In the genomic region with DNA sequence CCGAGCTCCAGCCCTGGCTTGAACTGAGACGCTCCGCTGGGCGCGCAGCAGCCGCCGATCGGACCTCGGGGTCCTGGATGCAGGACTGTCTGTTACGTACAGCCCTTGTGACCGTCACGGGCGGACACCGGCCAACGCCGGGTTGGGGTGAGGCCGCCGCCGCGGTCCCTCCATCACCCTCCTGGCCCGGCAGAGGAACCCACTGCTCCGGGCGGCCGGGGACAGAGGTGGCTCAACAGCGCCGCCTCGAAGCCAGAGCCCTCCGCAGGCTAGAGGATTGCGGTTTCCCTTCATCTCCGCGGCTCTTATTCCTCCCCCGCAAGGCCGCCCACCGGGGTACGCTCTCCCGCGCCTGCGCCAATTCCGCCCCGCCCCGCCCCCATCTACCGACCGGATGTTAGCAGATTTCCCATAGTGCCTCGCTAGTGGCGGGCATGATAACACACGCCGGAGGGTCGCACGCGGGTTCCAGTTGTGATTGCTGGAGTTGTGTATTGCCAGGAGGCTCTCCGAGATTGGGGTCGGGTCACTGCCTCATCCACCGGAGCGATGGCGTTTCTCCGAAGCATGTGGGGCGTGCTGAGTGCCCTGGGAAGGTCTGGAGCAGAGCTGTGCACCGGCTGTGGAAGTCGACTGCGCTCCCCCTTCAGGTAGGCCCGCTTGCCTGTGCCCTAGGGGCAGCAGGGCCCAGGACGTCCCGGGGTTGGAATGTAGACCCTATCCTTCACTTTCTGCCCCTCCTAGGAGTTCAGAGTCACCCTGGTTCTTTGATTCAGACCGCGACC, we compare ENCODE assay signal across 1 cellular context.
TF ChIP-seq lines count a peak whose summit lies in the region.

A gene (plus strand): TSS at position 412 of the 785 bp plus-strand sequence. CDS start 138 bp downstream, at position 550.

TF ChIP-seq in HEK293, 187 proteins besides CTCF, POLR2A, EP300 and RAD21 (continued from another document and continues in another):
- no peak for TF ChIP-seq ZFP41 (tag by site-specific recombination; IDR thresholded peaks at IDR 0.05; ENCODE audit: borderline replicate concordance)
- TF ChIP-seq, protein P1, sequence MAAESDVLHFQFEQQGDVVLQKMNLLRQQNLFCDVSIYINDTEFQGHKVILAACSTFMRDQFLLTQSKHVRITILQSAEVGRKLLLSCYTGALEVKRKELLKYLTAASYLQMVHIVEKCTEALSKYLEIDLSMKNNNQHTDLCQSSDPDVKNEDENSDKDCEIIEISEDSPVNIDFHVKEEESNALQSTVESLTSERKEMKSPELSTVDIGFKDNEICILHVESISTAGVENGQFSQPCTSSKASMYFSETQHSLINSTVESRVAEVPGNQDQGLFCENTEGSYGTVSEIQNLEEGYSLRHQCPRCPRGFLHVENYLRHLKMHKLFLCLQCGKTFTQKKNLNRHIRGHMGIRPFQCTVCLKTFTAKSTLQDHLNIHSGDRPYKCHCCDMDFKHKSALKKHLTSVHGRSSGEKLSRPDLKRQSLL (tag by site-specific recombination; IDR thresholded peaks at IDR 0.05) = peak; percentile 79
- TF ChIP-seq, protein P2, sequence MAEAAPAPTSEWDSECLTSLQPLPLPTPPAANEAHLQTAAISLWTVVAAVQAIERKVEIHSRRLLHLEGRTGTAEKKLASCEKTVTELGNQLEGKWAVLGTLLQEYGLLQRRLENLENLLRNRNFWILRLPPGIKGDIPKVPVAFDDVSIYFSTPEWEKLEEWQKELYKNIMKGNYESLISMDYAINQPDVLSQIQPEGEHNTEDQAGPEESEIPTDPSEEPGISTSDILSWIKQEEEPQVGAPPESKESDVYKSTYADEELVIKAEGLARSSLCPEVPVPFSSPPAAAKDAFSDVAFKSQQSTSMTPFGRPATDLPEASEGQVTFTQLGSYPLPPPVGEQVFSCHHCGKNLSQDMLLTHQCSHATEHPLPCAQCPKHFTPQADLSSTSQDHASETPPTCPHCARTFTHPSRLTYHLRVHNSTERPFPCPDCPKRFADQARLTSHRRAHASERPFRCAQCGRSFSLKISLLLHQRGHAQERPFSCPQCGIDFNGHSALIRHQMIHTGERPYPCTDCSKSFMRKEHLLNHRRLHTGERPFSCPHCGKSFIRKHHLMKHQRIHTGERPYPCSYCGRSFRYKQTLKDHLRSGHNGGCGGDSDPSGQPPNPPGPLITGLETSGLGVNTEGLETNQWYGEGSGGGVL (tag by site-specific recombination; IDR thresholded peaks at IDR 0.05) = no peak
- no peak for TF ChIP-seq ZNF768 (tag by site-specific recombination; IDR thresholded peaks at IDR 0.05)
- TF ChIP-seq ZNF654 (tag by site-specific recombination; IDR thresholded peaks at IDR 0.05; ENCODE audit: low read depth) = no peak
- TF ChIP-seq, protein P3, sequence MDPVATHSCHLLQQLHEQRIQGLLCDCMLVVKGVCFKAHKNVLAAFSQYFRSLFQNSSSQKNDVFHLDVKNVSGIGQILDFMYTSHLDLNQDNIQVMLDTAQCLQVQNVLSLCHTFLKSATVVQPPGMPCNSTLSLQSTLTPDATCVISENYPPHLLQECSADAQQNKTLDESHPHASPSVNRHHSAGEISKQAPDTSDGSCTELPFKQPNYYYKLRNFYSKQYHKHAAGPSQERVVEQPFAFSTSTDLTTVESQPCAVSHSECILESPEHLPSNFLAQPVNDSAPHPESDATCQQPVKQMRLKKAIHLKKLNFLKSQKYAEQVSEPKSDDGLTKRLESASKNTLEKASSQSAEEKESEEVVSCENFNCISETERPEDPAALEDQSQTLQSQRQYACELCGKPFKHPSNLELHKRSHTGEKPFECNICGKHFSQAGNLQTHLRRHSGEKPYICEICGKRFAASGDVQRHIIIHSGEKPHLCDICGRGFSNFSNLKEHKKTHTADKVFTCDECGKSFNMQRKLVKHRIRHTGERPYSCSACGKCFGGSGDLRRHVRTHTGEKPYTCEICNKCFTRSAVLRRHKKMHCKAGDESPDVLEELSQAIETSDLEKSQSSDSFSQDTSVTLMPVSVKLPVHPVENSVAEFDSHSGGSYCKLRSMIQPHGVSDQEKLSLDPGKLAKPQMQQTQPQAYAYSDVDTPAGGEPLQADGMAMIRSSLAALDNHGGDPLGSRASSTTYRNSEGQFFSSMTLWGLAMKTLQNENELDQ (tag by site-specific recombination; IDR thresholded peaks at IDR 0.05; ENCODE audit: low read depth) = no peak
- 0 out of 2 replicates have a peak, but pooled peaks have one; percentile 49 for TF ChIP-seq WT1 (tag by site-specific recombination; IDR thresholded peaks at IDR 0.05)
- TF ChIP-seq ZNF10 (tag by site-specific recombination; IDR thresholded peaks at IDR 0.05) = peak; percentile 53; the same call in 1 of the 2 replicates
- peak; percentile 96 for TF ChIP-seq ZFHX2 (tag by site-specific recombination; conservative IDR thresholded peaks at IDR 0.05)
- peak; percentile 89 for TF ChIP-seq ZBTB20 (tag by site-specific recombination; IDR thresholded peaks at IDR 0.05)
- TF ChIP-seq ZNF174 (tag by site-specific recombination; IDR thresholded peaks at IDR 0.05) = no peak
- TF ChIP-seq ZNF341 (tag by site-specific recombination; IDR thresholded peaks at IDR 0.05; ENCODE audit: low read depth) = peak; percentile 90
- no peak for TF ChIP-seq ZNF132 (tag by site-specific recombination; IDR thresholded peaks at IDR 0.05; ENCODE audit: borderline replicate concordance)
- 0 out of 2 replicates have a peak, but pooled peaks have one; percentile 26 for TF ChIP-seq OVOL3 (tag by site-specific recombination; IDR thresholded peaks at IDR 0.05)
- peak; percentile 36 for TF ChIP-seq ZSCAN30 (tag by site-specific recombination; IDR thresholded peaks at IDR 0.05)
- 0 out of 2 replicates have a peak, but pooled peaks have one; percentile 13 for TF ChIP-seq GLI4 (tag by site-specific recombination; IDR thresholded peaks at IDR 0.05)
- TF ChIP-seq ZNF121 (tag by site-specific recombination; IDR thresholded peaks at IDR 0.05) = 0 out of 2 replicates have a peak, but pooled peaks have one; percentile 28
- TF ChIP-seq, protein P4, sequence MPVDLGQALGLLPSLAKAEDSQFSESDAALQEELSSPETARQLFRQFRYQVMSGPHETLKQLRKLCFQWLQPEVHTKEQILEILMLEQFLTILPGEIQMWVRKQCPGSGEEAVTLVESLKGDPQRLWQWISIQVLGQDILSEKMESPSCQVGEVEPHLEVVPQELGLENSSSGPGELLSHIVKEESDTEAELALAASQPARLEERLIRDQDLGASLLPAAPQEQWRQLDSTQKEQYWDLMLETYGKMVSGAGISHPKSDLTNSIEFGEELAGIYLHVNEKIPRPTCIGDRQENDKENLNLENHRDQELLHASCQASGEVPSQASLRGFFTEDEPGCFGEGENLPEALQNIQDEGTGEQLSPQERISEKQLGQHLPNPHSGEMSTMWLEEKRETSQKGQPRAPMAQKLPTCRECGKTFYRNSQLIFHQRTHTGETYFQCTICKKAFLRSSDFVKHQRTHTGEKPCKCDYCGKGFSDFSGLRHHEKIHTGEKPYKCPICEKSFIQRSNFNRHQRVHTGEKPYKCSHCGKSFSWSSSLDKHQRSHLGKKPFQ (tag by site-specific recombination; IDR thresholded peaks at IDR 0.05) = 0 out of 2 replicates have a peak, but pooled peaks have one; percentile 18
- TF ChIP-seq ZNF843 (tag by site-specific recombination; IDR thresholded peaks at IDR 0.05) = peak; percentile 39
- TF ChIP-seq ZNF558 (tag by site-specific recombination; IDR thresholded peaks at IDR 0.05) = no peak
- peak; percentile 82 for TF ChIP-seq ZXDB (tag by site-specific recombination; IDR thresholded peaks at IDR 0.05)
- peak; percentile 35; the same call in 1 of the 2 replicates for TF ChIP-seq ZNF561 (tag by site-specific recombination; IDR thresholded peaks at IDR 0.05; ENCODE audit: borderline replicate concordance)
- TF ChIP-seq, protein P5, sequence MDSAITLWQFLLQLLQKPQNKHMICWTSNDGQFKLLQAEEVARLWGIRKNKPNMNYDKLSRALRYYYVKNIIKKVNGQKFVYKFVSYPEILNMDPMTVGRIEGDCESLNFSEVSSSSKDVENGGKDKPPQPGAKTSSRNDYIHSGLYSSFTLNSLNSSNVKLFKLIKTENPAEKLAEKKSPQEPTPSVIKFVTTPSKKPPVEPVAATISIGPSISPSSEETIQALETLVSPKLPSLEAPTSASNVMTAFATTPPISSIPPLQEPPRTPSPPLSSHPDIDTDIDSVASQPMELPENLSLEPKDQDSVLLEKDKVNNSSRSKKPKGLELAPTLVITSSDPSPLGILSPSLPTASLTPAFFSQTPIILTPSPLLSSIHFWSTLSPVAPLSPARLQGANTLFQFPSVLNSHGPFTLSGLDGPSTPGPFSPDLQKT (IDR thresholded peaks at IDR 0.05; ENCODE audit: borderline replicate concordance, low read depth, low read length) = peak; percentile 73; the same call in 1 of the 2 replicates
- TF ChIP-seq, protein P6, sequence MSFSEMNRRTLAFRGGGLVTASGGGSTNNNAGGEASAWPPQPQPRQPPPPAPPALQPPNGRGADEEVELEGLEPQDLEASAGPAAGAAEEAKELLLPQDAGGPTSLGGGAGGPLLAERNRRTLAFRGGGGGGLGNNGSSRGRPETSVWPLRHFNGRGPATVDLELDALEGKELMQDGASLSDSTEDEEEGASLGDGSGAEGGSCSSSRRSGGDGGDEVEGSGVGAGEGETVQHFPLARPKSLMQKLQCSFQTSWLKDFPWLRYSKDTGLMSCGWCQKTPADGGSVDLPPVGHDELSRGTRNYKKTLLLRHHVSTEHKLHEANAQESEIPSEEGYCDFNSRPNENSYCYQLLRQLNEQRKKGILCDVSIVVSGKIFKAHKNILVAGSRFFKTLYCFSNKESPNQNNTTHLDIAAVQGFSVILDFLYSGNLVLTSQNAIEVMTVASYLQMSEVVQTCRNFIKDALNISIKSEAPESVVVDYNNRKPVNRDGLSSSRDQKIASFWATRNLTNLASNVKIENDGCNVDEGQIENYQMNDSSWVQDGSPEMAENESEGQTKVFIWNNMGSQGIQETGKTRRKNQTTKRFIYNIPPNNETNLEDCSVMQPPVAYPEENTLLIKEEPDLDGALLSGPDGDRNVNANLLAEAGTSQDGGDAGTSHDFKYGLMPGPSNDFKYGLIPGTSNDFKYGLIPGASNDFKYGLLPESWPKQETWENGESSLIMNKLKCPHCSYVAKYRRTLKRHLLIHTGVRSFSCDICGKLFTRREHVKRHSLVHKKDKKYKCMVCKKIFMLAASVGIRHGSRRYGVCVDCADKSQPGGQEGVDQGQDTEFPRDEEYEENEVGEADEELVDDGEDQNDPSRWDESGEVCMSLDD (tag by site-specific recombination; IDR thresholded peaks at IDR 0.05) = peak; percentile 78
- TF ChIP-seq ZSCAN23 (tag by site-specific recombination; IDR thresholded peaks at IDR 0.05) = 0 out of 2 replicates have a peak, but pooled peaks have one; percentile 58
- TF ChIP-seq ZNF394 (tag by site-specific recombination; IDR thresholded peaks at IDR 0.05; ENCODE audit: borderline replicate concordance) = peak; percentile 29; the same call in 1 of the 2 replicates
- TF ChIP-seq ZSCAN16 (tag by site-specific recombination; IDR thresholded peaks at IDR 0.05) = no peak
- TF ChIP-seq, protein P7, sequence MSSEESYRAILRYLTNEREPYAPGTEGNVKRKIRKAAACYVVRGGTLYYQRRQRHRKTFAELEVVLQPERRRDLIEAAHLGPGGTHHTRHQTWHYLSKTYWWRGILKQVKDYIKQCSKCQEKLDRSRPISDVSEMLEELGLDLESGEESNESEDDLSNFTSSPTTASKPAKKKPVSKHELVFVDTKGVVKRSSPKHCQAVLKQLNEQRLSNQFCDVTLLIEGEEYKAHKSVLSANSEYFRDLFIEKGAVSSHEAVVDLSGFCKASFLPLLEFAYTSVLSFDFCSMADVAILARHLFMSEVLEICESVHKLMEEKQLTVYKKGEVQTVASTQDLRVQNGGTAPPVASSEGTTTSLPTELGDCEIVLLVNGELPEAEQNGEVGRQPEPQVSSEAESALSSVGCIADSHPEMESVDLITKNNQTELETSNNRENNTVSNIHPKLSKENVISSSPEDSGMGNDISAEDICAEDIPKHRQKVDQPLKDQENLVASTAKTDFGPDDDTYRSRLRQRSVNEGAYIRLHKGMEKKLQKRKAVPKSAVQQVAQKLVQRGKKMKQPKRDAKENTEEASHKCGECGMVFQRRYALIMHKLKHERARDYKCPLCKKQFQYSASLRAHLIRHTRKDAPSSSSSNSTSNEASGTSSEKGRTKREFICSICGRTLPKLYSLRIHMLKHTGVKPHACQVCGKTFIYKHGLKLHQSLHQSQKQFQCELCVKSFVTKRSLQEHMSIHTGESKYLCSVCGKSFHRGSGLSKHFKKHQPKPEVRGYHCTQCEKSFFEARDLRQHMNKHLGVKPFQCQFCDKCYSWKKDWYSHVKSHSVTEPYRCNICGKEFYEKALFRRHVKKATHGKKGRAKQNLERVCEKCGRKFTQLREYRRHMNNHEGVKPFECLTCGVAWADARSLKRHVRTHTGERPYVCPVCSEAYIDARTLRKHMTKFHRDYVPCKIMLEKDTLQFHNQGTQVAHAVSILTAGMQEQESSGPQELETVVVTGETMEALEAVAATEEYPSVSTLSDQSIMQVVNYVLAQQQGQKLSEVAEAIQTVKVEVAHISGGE (tag by site-specific recombination; conservative IDR thresholded peaks at IDR 0.05; ENCODE audit: low read depth) = peak; percentile 84
- peak; percentile 59 for TF ChIP-seq ZIC2 (tag by site-specific recombination; IDR thresholded peaks at IDR 0.05)
- no peak for TF ChIP-seq ZNF521 (tag by site-specific recombination; IDR thresholded peaks at IDR 0.05)
- no peak for TF ChIP-seq ZNF571 (tag by site-specific recombination; IDR thresholded peaks at IDR 0.05)
- peak; percentile 51; the same call in 1 of the 2 replicates for TF ChIP-seq BCL11B (tag by site-specific recombination; IDR thresholded peaks at IDR 0.05; ENCODE audit: low read depth)
- TF ChIP-seq ZNF24 (tag by site-specific recombination; IDR thresholded peaks at IDR 0.05) = peak; percentile 49; the same call in 1 of the 2 replicates
- TF ChIP-seq, protein P8, sequence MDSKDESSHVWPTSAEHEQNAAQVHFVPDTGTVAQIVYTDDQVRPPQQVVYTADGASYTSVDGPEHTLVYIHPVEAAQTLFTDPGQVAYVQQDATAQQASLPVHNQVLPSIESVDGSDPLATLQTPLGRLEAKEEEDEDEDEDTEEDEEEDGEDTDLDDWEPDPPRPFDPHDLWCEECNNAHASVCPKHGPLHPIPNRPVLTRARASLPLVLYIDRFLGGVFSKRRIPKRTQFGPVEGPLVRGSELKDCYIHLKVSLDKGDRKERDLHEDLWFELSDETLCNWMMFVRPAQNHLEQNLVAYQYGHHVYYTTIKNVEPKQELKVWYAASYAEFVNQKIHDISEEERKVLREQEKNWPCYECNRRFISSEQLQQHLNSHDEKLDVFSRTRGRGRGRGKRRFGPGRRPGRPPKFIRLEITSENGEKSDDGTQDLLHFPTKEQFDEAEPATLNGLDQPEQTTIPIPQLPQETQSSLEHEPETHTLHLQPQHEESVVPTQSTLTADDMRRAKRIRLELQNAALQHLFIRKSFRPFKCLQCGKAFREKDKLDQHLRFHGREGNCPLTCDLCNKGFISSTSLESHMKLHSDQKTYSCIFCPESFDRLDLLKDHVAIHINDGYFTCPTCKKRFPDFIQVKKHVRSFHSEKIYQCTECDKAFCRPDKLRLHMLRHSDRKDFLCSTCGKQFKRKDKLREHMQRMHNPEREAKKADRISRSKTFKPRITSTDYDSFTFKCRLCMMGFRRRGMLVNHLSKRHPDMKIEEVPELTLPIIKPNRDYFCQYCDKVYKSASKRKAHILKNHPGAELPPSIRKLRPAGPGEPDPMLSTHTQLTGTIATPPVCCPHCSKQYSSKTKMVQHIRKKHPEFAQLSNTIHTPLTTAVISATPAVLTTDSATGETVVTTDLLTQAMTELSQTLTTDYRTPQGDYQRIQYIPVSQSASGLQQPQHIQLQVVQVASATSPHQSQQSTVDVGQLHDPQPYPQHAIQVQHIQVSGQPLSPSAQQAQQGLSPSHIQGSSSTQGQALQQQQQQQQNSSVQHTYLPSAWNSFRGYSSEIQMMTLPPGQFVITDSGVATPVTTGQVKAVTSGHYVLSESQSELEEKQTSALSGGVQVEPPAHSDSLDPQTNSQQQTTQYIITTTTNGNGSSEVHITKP (tag by site-specific recombination; IDR thresholded peaks at IDR 0.05) = peak; percentile 86
